Comparison of ENCODE assay signal across 11 cellular contexts in the genomic region with DNA sequence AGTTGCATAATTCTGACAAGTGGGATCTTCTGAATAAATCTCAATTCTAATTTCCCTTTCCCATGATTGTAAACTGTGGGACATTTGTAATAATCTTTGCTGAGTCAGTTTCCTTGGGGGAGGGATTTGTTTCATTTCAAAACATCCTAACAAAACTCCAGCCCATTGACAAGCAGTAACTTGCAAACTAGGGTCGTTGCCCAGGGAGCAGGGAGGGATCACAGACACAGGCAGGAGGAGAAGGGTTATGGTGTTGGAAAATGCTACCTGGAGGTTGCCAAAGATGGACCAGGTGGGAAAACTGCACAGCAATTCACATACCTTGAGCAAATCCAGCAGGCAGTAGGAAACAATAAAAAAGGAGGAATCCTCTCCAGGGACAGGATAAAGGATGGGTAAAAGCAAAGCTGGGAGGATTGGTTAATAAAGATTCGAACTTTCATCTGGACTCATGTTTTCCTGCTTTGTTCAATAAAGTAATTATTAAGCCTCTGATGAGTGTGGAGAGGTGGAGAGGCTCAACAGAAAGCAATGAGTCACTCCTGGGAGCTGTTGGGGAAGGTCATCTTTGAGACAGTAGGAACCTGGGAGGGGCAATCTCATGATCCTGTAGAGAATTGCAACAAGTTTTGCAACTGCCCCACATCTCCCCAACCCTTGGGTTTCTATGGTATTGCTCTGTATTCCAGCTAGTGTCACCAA.
A peak's percentile ranks its signal among the peaks of the same experiment; 100 is the strongest.
DNase-seq lines count a peak whose midpoint lies in the region; ATAC-seq, FAIRE-seq and TF ChIP-seq lines count a peak whose summit lies in the region.
"Had no signal": no experiment of that assay in that cellular context is flagged by ENCODE, and none has a peak within 500 bp of the region (broad histone marks: within the 10 kb centered on the region; RNA-seq: fewer than 3 reads in every experiment).

No MANE protein-coding gene starts in this region.

- no peak for FAIRE-seq in astrocyte (lab: Jason Lieb, UNC)
- FAIRE-seq: D721Med had no signal

- H3K4me3 ChIP-seq in astrocyte (ENCODE audit: insufficient read depth, low read depth, low read length), result no peak overlapping the region
- H3K4me3 ChIP-seq: colonic mucosa, ovary had no signal

- peak overlapping the region; percentile 60 for H3K4me2 ChIP-seq in astrocyte (ENCODE audit: low read length)

- no peaks in the 10 kb centered on the region for H3K9me3 ChIP-seq in astrocyte (ENCODE audit: insufficient read depth, low read depth, low read length)
- H3K9me3 ChIP-seq: colonic mucosa, ovary had no signal

- no peaks in the 10 kb centered on the region for H4K20me1 ChIP-seq in astrocyte (ENCODE audit: insufficient read depth, low read length)

- H3K4me1 ChIP-seq in astrocyte (ENCODE audit: insufficient read depth, low read length), result peaks cover 8% of the 10 kb centered on the region
- H3K4me1 ChIP-seq: colonic mucosa had no signal

- H3K9me3 Mint-ChIP-seq in astrocyte (ENCODE audit: unreplicated experiment), result peaks cover 7% of the 10 kb centered on the region

- no peak overlapping the region for H3K9ac ChIP-seq in astrocyte (ENCODE audit: low read length)

- H3K79me2 ChIP-seq in astrocyte (ENCODE audit: insufficient read depth, low read length), result no peaks in the 10 kb centered on the region

- TF ChIP-seq CTCF in astrocyte (IDR thresholded peaks at IDR 0.05; ENCODE audit: insufficient read depth, low read depth, low read length), result no peak

- H3K36me3 Mint-ChIP-seq in astrocyte (ENCODE audit: low read depth, unreplicated experiment), result no peaks in the 10 kb centered on the region

- H2AFZ ChIP-seq in astrocyte (ENCODE audit: low read depth, low read length), result peak overlapping the region; percentile 62

- peak overlapping the region; percentile 14 for H3K4me3 Mint-ChIP-seq in astrocyte (ENCODE audit: unreplicated experiment)

- peaks cover 6% of the 10 kb centered on the region for H3K27me3 Mint-ChIP-seq in astrocyte (ENCODE audit: low read depth, unreplicated experiment)

- peaks cover 11% of the 10 kb centered on the region for H3K4me1 Mint-ChIP-seq in astrocyte (ENCODE audit: low read depth, unreplicated experiment)

- no peaks in the 10 kb centered on the region for H3K36me3 ChIP-seq in astrocyte (ENCODE audit: insufficient read depth, low read length)
- H3K36me3 ChIP-seq: colonic mucosa, ovary had no signal

- ATAC-seq in left lobe of liver (peak; percentile 34), HG03280 (IDR thresholded peaks at IDR 0.05; ENCODE audit: unreplicated experiment) (no peak), HG03521 (IDR thresholded peaks at IDR 0.05; ENCODE audit: unreplicated experiment) (no peak)

- no peaks in the 10 kb centered on the region for H3K27me3 ChIP-seq in astrocyte (ENCODE audit: insufficient read depth, low read length)
- H3K27me3 ChIP-seq: colonic mucosa, ovary had no signal

- no peak overlapping the region for H3K27ac ChIP-seq in astrocyte (ENCODE audit: low read depth, low read length)
- H3K27ac ChIP-seq: colonic mucosa, ovary had no signal

- H3K27ac Mint-ChIP-seq in astrocyte (ENCODE audit: unreplicated experiment), result no peak overlapping the region

- DNase-seq in AG08395 (ENCODE audit: low spot score) (peak; percentile 77), LHCN-M2 (ENCODE audit: low read depth) (peak; percentile 58), astrocyte (ENCODE audit: low read depth) (peak; percentile 36), left lobe of liver (ENCODE audit: low spot score) (no peak), hepatic stellate cell (ENCODE audit: low spot score) (no peak)
- no peak for DNase-seq in stimulated activated naive CD4-positive, alpha-beta T cell (lab: John Stamatoyannopoulos, UW)
- DNase-seq: colonic mucosa had no signal

Comparison
In these comparisons a context has a peak if more than half of its experiments do, and no peak if none do; other contexts are left out.
1. DNase-seq: peak in AG08395 (single experiment), LHCN-M2 (single experiment) and astrocyte (single experiment); none in left lobe of liver (single experiment), stimulated activated naive CD4-positive, alpha-beta T cell (0 of 6) and hepatic stellate cell (single experiment).